Comparison of ENCODE assay signal across 9 cellular contexts in the genomic region with DNA sequence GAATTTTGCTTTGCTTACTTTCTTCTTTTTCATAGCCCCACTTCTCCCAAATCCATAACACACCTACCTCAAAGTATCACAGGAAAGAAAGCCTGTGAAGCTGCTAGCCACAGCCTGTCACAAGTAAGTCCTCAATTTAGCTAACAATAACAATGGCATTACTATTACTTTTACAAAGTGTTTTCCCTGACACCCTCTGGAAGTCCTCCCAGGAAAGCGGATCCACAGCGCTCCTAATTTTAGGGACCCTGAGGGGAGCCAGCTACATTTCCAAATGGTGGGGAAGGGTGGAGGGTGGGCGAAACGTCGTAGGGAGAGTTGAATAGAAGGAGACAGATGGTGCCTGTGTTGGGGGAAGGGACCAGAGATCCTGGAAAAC. TPM values are rescaled to one million over a fixed set of nuclear protein-coding genes. Genes with fewer than 3 reads are reported as not detected.
DNase-seq lines count a peak whose midpoint lies in the region; ATAC-seq, FAIRE-seq and TF ChIP-seq lines count a peak whose summit lies in the region.
"Had no signal": no experiment of that assay in that cellular context is flagged by ENCODE, and none has a peak within 500 bp of the region (broad histone marks: within the 10 kb centered on the region; RNA-seq: fewer than 3 reads in every experiment).

No MANE protein-coding gene starts in this region.

- CTCF ChIA-PET in activated naive CD4-positive, alpha-beta T cell treated with anti-CD3 and anti-CD28 coated beads for 36 hours (lab: Charles Lee), result no interaction called here
- CTCF ChIA-PET in activated CD8-positive, alpha-beta memory T cell treated with anti-CD3 and anti-CD28 coated beads, Interleukin-2, amount 10 ng/mL, durations not matched to agents 7 days and 5 days (lab: Charles Lee), result interaction anchor here (0.6 to 1.2 kb wide), 2 partner anchors 21 to 199 kb away, joined by 4 read pairs; no protein-coding TSS in a partner anchor

- TF ChIP-seq RAD21 in liver (IDR thresholded peaks at IDR 0.05), result no peak

- ATAC-seq in activated CD8-positive, alpha-beta memory T cell treated with anti-CD3 and anti-CD28 coated beads, Interleukin-2, amount 10 ng/mL, durations not matched to agents 7 days and 5 days, result no peak

- TF ChIP-seq CTCF in astrocyte of the cerebellum (IDR thresholded peaks at IDR 0.05; ENCODE audit: low read depth, low read length, missing control alignments) (no peak), liver (IDR thresholded peaks at IDR 0.05; ENCODE audit: low read depth, low read length, missing input control) (no peak), transverse colon (IDR thresholded peaks at IDR 0.05) (no peak)

- peak overlapping the region; percentile 40 to 74 for H3K27ac ChIP-seq in liver (ENCODE audit: low read depth in 1 of 2, low read length in 2 of 2)
- peak overlapping the region; percentile 58 to 77 (median 68) for H3K27ac ChIP-seq in transverse colon

- H3K9me3 ChIP-seq in liver (ENCODE audit: control insufficient read depth in 4 of 4, low read length in 3 of 4), result no peaks in the 10 kb centered on the region
- H3K9me3 ChIP-seq in transverse colon, result no peaks in the 10 kb centered on the region

- FAIRE-seq in GM19239 (lab: Jason Lieb, UNC), result no peak
- FAIRE-seq: K562 had no signal

- in situ Hi-C loops in astrocyte of the cerebellum (cut with HindIII; ENCODE audit: low sequenced_read_pairs), result no loop called here
- in situ Hi-C loops in transverse colon (cut with MboI; ENCODE audit: low pct_ligation_motif_present in 1 of 4, low pct_unique_long_range_greater_than_20kb in 1 of 4, low sequenced_read_pairs in 3 of 4), result loop anchor here in 1 of 4 donors (25.0 kb wide), 1 partner anchor 371 kb away; no protein-coding TSS in a partner anchor

- no peak for DNase-seq in activated naive CD4-positive, alpha-beta T cell treated with anti-CD3 and anti-CD28 coated beads for 36 hours
- DNase-seq in activated naive CD4-positive, alpha-beta T cell treated with Interleukin-2 at 50 U/mL for 16 hours, result no peak
- DNase-seq in astrocyte of the cerebellum (ENCODE audit: low read depth) (no peak), transverse colon (no peak), GM19239 (ENCODE audit: insufficient read length, low spot score) (no peak)
- no peak for DNase-seq in central memory CD4-positive, alpha-beta T cell
- no peak for DNase-seq in activated CD8-positive, alpha-beta memory T cell treated with anti-CD3 and anti-CD28 coated beads, Interleukin-2, amount 10 ng/mL, durations not matched to agents 7 days and 5 days

- TF ChIP-seq POLR2A in transverse colon (IDR thresholded peaks at IDR 0.05), result no peak

- peaks cover 24% of the 10 kb centered on the region for H3K4me1 Mint-ChIP-seq in activated naive CD4-positive, alpha-beta T cell treated with anti-CD3 and anti-CD28 coated beads for 36 hours (ENCODE audit: low read depth)
- peaks cover 5% of the 10 kb centered on the region for H3K4me1 Mint-ChIP-seq in activated CD8-positive, alpha-beta memory T cell treated with anti-CD3 and anti-CD28 coated beads, Interleukin-2, amount 10 ng/mL, durations not matched to agents 7 days and 5 days

- peak overlapping the region; percentile 64 for H3K4me3 Mint-ChIP-seq in activated naive CD4-positive, alpha-beta T cell treated with anti-CD3 and anti-CD28 coated beads for 36 hours
- no peak overlapping the region for H3K4me3 Mint-ChIP-seq in activated CD8-positive, alpha-beta memory T cell treated with anti-CD3 and anti-CD28 coated beads, Interleukin-2, amount 10 ng/mL, durations not matched to agents 7 days and 5 days

- 27% methylated on average over 5 of the region's 5 CpGs for WGBS in liver
- WGBS in transverse colon (ENCODE audit: low coverage in 1 of 2), 2 donors, result 19 to 25% methylated on average over 4 to 5 of the region's 5 CpGs

- H3K27me3 Mint-ChIP-seq in activated naive CD4-positive, alpha-beta T cell treated with anti-CD3 and anti-CD28 coated beads for 36 hours (ENCODE audit: low read depth), result peaks cover 43% of the 10 kb centered on the region
- H3K27me3 Mint-ChIP-seq in activated CD8-positive, alpha-beta memory T cell treated with anti-CD3 and anti-CD28 coated beads, Interleukin-2, amount 10 ng/mL, durations not matched to agents 7 days and 5 days, result peaks cover 57% of the 10 kb centered on the region

- peak overlapping the region; percentile 57 for H3K4me3 ChIP-seq in astrocyte of the cerebellum (ENCODE audit: low read depth, low read length)
- H3K4me3 ChIP-seq in liver (ENCODE audit: low read depth in 1 of 3, low read length in 3 of 3), result peak overlapping the region; percentile 8 to 85 (median 25)
- H3K4me3 ChIP-seq in transverse colon, result peak overlapping the region in 3 of 4 donors; percentile 54 to 70 (median 63)
- H3K4me3 ChIP-seq: K562 had no signal

- intact Hi-C loops in activated naive CD4-positive, alpha-beta T cell treated with anti-CD3 and anti-CD28 coated beads for 36 hours (cut with micrococcal nuclease), result loop anchor here (1.0 to 5.0 kb wide), 4 partner anchors 18 to 288 kb away; partner anchors contain the start of gene PANK3
- intact Hi-C loops in transverse colon (cut with DNase I; ENCODE audit: low total_unique reads), result no loop called here

- H3K36me3 ChIP-seq in liver (ENCODE audit: control insufficient read depth in 4 of 4, insufficient read depth in 3 of 4, low read depth in 1 of 4, low read length in 3 of 4) (no peaks in the 10 kb centered on the region), transverse colon (no peaks in the 10 kb centered on the region)

- no peaks in the 10 kb centered on the region for H3K9me3 Mint-ChIP-seq in activated naive CD4-positive, alpha-beta T cell treated with anti-CD3 and anti-CD28 coated beads for 36 hours
- H3K9me3 Mint-ChIP-seq in activated CD8-positive, alpha-beta memory T cell treated with anti-CD3 and anti-CD28 coated beads, Interleukin-2, amount 10 ng/mL, durations not matched to agents 7 days and 5 days (ENCODE audit: low read depth), result no peaks in the 10 kb centered on the region

- peaks cover 10 to 57% (median 29%) of the 10 kb centered on the region in 4 donors for H3K4me1 ChIP-seq in liver (ENCODE audit: control insufficient read depth in 4 of 4, insufficient read depth in 4 of 4, low read length in 3 of 4)
- peaks cover 3 to 24% (median 14%) of the 10 kb centered on the region in 4 donors for H3K4me1 ChIP-seq in transverse colon

- TF ChIP-seq EP300 in transverse colon (IDR thresholded peaks at IDR 0.05; ENCODE audit: low read depth), result no peak

- no peaks in the 10 kb centered on the region for H3K27me3 ChIP-seq in liver (ENCODE audit: control insufficient read depth in 4 of 4, insufficient read depth in 4 of 4, low read length in 3 of 4)
- H3K27me3 ChIP-seq in transverse colon, result peaks cover 31% of the 10 kb centered on the region

- H3K27ac Mint-ChIP-seq in activated naive CD4-positive, alpha-beta T cell treated with anti-CD3 and anti-CD28 coated beads for 36 hours, result no peak overlapping the region
- no peak overlapping the region for H3K27ac Mint-ChIP-seq in activated CD8-positive, alpha-beta memory T cell treated with anti-CD3 and anti-CD28 coated beads, Interleukin-2, amount 10 ng/mL, durations not matched to agents 7 days and 5 days

- H3K36me3 Mint-ChIP-seq in activated naive CD4-positive, alpha-beta T cell treated with anti-CD3 and anti-CD28 coated beads for 36 hours (ENCODE audit: low read depth), result no peaks in the 10 kb centered on the region
- H3K36me3 Mint-ChIP-seq in activated CD8-positive, alpha-beta memory T cell treated with anti-CD3 and anti-CD28 coated beads, Interleukin-2, amount 10 ng/mL, durations not matched to agents 7 days and 5 days, result no peaks in the 10 kb centered on the region

- peak overlapping the region in 1 of 2 donors; percentile 40 for H3K9ac ChIP-seq in liver (ENCODE audit: low read depth in 1 of 2, low read length in 2 of 2)

TF ChIP-seq in liver, 16 proteins besides CTCF, POLR2A, EP300 and RAD21 (continues in another document):
- TF ChIP-seq YY1 (IDR thresholded peaks at IDR 0.05) (no peak), GABPA (IDR thresholded peaks at IDR 0.05 in 1 of 2, conservative IDR thresholded peaks at IDR 0.05 in 1 of 2) (no peak), RXRA (IDR thresholded peaks at IDR 0.05) (no peak), FOXA2 (IDR thresholded peaks at IDR 0.05) (no peak), HNF4G (IDR thresholded peaks at IDR 0.05) (no peak), MAX (IDR thresholded peaks at IDR 0.05) (no peak), TAF1 (conservative IDR thresholded peaks at IDR 0.05) (no peak), SP1 (IDR thresholded peaks at IDR 0.05) (no peak), FOXA1 (IDR thresholded peaks at IDR 0.05) (no peak), EGR1 (IDR thresholded peaks at IDR 0.05; ENCODE audit: low read depth in 2 of 2) (no peak), NR2F2 (IDR thresholded peaks at IDR 0.05) (no peak), HNF4A (conservative IDR thresholded peaks at IDR 0.05) (no peak), JUND (IDR thresholded peaks at IDR 0.05) (no peak)
- TF ChIP-seq, protein P1, sequence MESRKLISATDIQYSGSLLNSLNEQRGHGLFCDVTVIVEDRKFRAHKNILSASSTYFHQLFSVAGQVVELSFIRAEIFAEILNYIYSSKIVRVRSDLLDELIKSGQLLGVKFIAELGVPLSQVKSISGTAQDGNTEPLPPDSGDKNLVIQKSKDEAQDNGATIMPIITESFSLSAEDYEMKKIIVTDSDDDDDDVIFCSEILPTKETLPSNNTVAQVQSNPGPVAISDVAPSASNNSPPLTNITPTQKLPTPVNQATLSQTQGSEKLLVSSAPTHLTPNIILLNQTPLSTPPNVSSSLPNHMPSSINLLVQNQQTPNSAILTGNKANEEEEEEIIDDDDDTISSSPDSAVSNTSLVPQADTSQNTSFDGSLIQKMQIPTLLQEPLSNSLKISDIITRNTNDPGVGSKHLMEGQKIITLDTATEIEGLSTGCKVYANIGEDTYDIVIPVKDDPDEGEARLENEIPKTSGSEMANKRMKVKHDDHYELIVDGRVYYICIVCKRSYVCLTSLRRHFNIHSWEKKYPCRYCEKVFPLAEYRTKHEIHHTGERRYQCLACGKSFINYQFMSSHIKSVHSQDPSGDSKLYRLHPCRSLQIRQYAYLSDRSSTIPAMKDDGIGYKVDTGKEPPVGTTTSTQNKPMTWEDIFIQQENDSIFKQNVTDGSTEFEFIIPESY (IDR thresholded peaks at IDR 0.05), result no peak

RNA-seq across cellular contexts. Expression of gene WWC1, which starts 0.6 kb away (rescaled TPM):
- 1 to 10 TPM; 1.7 to 2.1 TPM for total RNA-seq in activated naive CD4-positive, alpha-beta T cell treated with anti-CD3 and anti-CD28 coated beads for 36 hours
- total RNA-seq in liver, result 10 to 100 TPM in 1 of 2 donors, 1 to 10 TPM in 1; 5.9 to 25.1 TPM
- 10 to 100 TPM in 1 of 2 donors, 1 to 10 TPM in 1; 6.2 to 23.3 TPM for polyA plus RNA-seq in liver
- 10 to 100 TPM; 10.1 to 34.8 (median 16.8) TPM for total RNA-seq in transverse colon
- under 1 TPM in 1 of 2 experiments, not detected in 1; 0.30 TPM for total RNA-seq in activated CD8-positive, alpha-beta memory T cell treated with anti-CD3 and anti-CD28 coated beads, Interleukin-2, amount 10 ng/mL, durations not matched to agents 7 days and 5 days
